Comparison of ENCODE assay signal across 8 cellular contexts in genomic region chrY:12905520-12905887, GRCh38. TPM values are rescaled to one million over a fixed set of nuclear protein-coding genes. Genes with fewer than 3 reads are reported as not detected.
A peak's percentile ranks its signal among the peaks of the same experiment; 100 is the strongest.
DNase-seq lines count a peak whose midpoint lies in the region; ATAC-seq and TF ChIP-seq lines count a peak whose summit lies in the region.

No MANE protein-coding gene starts in this region.

- H3K4me3 ChIP-seq in sigmoid colon, result peak overlapping the region in 2 of 4 donors; percentile 64 to 68

- ATAC-seq in HG03342 (IDR thresholded peaks at IDR 0.05; ENCODE audit: unreplicated experiment), result no peak
- ATAC-seq in GM18511 (IDR thresholded peaks at IDR 0.05; ENCODE audit: unreplicated experiment), result no peak

- TF ChIP-seq POLR2A in sigmoid colon (IDR thresholded peaks at IDR 0.05), result no peak

- TF ChIP-seq CTCF in GM13976 (IDR thresholded peaks at IDR 0.05; ENCODE audit: borderline replicate concordance, control extremely low read depth, extremely low read depth, insufficient read depth, missing control alignments), result no peak
- TF ChIP-seq CTCF in sigmoid colon (IDR thresholded peaks at IDR 0.05), result no peak

- H3K27me3 ChIP-seq in sigmoid colon, result no peaks in the 10 kb centered on the region

- DNase-seq in GM13976 (ENCODE audit: low spot score) (peak; percentile 21), HUDEP-2 (lab: John Stamatoyannopoulos, UW; ENCODE audit: unreplicated experiment in 76 of 76) (peak in 70 of 76 experiments; percentile 0 to 72 (median 38)), germinal center (ENCODE audit: low spot score) (peak; percentile 63), sigmoid colon (no peak)
- peak; percentile 53 for DNase-seq in activated CD4-positive, alpha-beta T cell treated with anti-CD3 and anti-CD28 coated beads, Interleukin-2, amount 50 U/mL, for 1 hour
- DNase-seq in stimulated activated CD4-positive, alpha-beta T cell treated with anti-CD3 and anti-CD28 coated beads, Interleukin-4, amount 100 ng/mL, for 24 hours, result peak; percentile 74

- peak overlapping the region in 2 of 4 donors; percentile 94 to 96 for H3K27ac ChIP-seq in sigmoid colon

- H3K4me1 ChIP-seq in sigmoid colon, result peaks cover 0 to 22% (median 0%) of the 10 kb centered on the region in 4 donors

- in situ Hi-C loops in GM13976 (cut with MboI; ENCODE audit: low sequenced_read_pairs, unreplicated experiment), result no loop called here

- WGBS in sigmoid colon, 2 donors, result 0 to 1% methylated on average over 19 of the region's 19 CpGs

- H3K9me3 ChIP-seq in sigmoid colon, result no peaks in the 10 kb centered on the region

- H3K36me3 ChIP-seq in sigmoid colon, result peaks cover 0 to under 1% (median 0%) of the 10 kb centered on the region in 4 donors

- intact Hi-C loops in sigmoid colon (cut with DNase I), result no loop called here

- no peak for TF ChIP-seq EP300 in sigmoid colon (IDR thresholded peaks at IDR 0.05)

RNA-seq across cellular contexts. Expression of gene DDX3Y, which starts 0.8 kb away (rescaled TPM):
- total RNA-seq in sigmoid colon, result 100 to 1,000 TPM in 1 of 4 donors, 10 to 100 TPM in 1, under 1 TPM in 2; 0.16 to 115 (median 43.6) TPM
- polyA plus RNA-seq in sigmoid colon, result 10 to 100 TPM in 2 of 3 donors, not detected in 1; 10.4 to 24.9 TPM
